ENCODE assay signal across 32 cellular contexts in genomic region chr2:227565080-227565479, GRCh38. TPM values are rescaled to one million over a fixed set of nuclear protein-coding genes. Genes with fewer than 3 reads are reported as not detected.
"Had no signal": no experiment of that assay in that cellular context is flagged by ENCODE, and none has a peak within 500 bp of the region (broad histone marks: within the 10 kb centered on the region; RNA-seq: fewer than 3 reads in every experiment).

No MANE protein-coding gene starts in this region.

- H3K27me3 ChIP-seq: ascending aorta, cardiac muscle cell, gastrocnemius medialis, tibial nerve had no signal

- DNase-seq: activated B cell treated with CpG ODN at 0.5 μM for 24 hours; activated CD4-positive, alpha-beta T cell treated with anti-CD3 and anti-CD28 coated beads, Interleukin-2, amount 50 U/mL, for 1 hour; activated CD8-positive, alpha-beta T cell treated with anti-CD3 and anti-CD28 coated beads for 36 hours; activated effector memory CD4-positive, alpha-beta T cell treated with Interleukin-2 at 50 U/mL for 16 hours; activated naive CD4-positive, alpha-beta T cell treated with anti-CD3 and anti-CD28 coated beads for 36 hours; cortex of kidney; effector memory CD8-positive, alpha-beta T cell; erythroblast; gastrocnemius medialis; glutamatergic neuron; left colon; mammary epithelial cell; naive thymus-derived CD4-positive, alpha-beta T cell; nucleus accumbens; psoas muscle; stimulated activated CD4-positive, alpha-beta T cell treated with anti-CD3 and anti-CD28 coated beads, Interleukin-15, amount 100 ng/mL, for 24 hours; stimulated activated CD4-positive, alpha-beta T cell treated with anti-CD3 and anti-CD28 coated beads, Interleukin-2, amount 100 ng/mL, for 24 hours; stimulated activated naive CD4-positive, alpha-beta T cell treated with Interleukin-2 at 50 U/mL for 16 hours; T-cell had no signal

- H3K36me3 Mint-ChIP-seq: brain had no signal

- H3K36me3 ChIP-seq: ascending aorta, gastrocnemius medialis, tibial nerve had no signal

- ATAC-seq: activated CD8-positive, alpha-beta T cell treated with anti-CD3 and anti-CD28 coated beads for 36 hours; effector memory CD8-positive, alpha-beta T cell; gastrocnemius medialis; left colon; naive thymus-derived CD4-positive, alpha-beta T cell; psoas muscle; T-cell had no signal

- H3K9me3 Mint-ChIP-seq: activated B cell treated with CpG ODN at 0.5 μM for 24 hours; activated CD8-positive, alpha-beta T cell treated with anti-CD3 and anti-CD28 coated beads for 36 hours; activated naive CD4-positive, alpha-beta T cell treated with anti-CD3 and anti-CD28 coated beads for 36 hours; brain; effector memory CD8-positive, alpha-beta T cell; mesothelial cell of epicardium; naive thymus-derived CD4-positive, alpha-beta T cell; neural crest cell; T-cell; T-helper 2 cell treated with Interferon-gamma antibody and Interleukin-4, amounts not matched to agents 5 μg/mL and 100 μg/mL, for 36 hours had no signal

- H3K27ac Mint-ChIP-seq: activated B cell treated with CpG ODN at 0.5 μM for 24 hours; activated CD8-positive, alpha-beta T cell treated with anti-CD3 and anti-CD28 coated beads for 36 hours; activated naive CD4-positive, alpha-beta T cell treated with anti-CD3 and anti-CD28 coated beads for 36 hours; brain; mesothelial cell of epicardium; T-helper 2 cell treated with Interferon-gamma antibody and Interleukin-4, amounts not matched to agents 5 μg/mL and 100 μg/mL, for 36 hours had no signal

- H3K27me3 Mint-ChIP-seq: activated B cell treated with CpG ODN at 0.5 μM for 24 hours; activated CD8-positive, alpha-beta T cell treated with anti-CD3 and anti-CD28 coated beads for 36 hours; brain; effector memory CD8-positive, alpha-beta T cell; naive thymus-derived CD4-positive, alpha-beta T cell; T-cell had no signal

- H3K4me1 Mint-ChIP-seq: activated B cell treated with CpG ODN at 0.5 μM for 24 hours, brain, mesothelial cell of epicardium, neural crest cell, T-cell had no signal

- H3K27ac ChIP-seq: ascending aorta, cardiac muscle cell, gastrocnemius medialis, parathyroid adenoma, psoas muscle, tibial nerve had no signal

- FAIRE-seq: keratinocyte had no signal

- H3K4me1 ChIP-seq: ascending aorta, gastrocnemius medialis, parathyroid adenoma, psoas muscle, tibial nerve had no signal

- H3K4me3 Mint-ChIP-seq: activated B cell treated with CpG ODN at 0.5 μM for 24 hours; activated CD8-positive, alpha-beta T cell treated with anti-CD3 and anti-CD28 coated beads for 36 hours; activated naive CD4-positive, alpha-beta T cell treated with anti-CD3 and anti-CD28 coated beads for 36 hours; brain; effector memory CD8-positive, alpha-beta T cell; mesothelial cell of epicardium; naive thymus-derived CD4-positive, alpha-beta T cell; neural crest cell; T-cell; T-helper 2 cell treated with Interferon-gamma antibody and Interleukin-4, amounts not matched to agents 5 μg/mL and 100 μg/mL, for 36 hours had no signal

- H3K9me3 ChIP-seq: ascending aorta, gastrocnemius medialis, psoas muscle, tibial nerve had no signal

- H3K4me3 ChIP-seq: ascending aorta, cardiac muscle cell, gastrocnemius medialis, psoas muscle, tibial nerve had no signal

RNA-seq across cellular contexts. Expression of gene SCYGR2, which starts 33.6 kb away (rescaled TPM):
- total RNA-seq: activated B cell treated with CpG ODN at 0.5 μM for 24 hours; activated CD8-positive, alpha-beta T cell treated with anti-CD3 and anti-CD28 coated beads for 36 hours; activated naive CD4-positive, alpha-beta T cell treated with anti-CD3 and anti-CD28 coated beads for 36 hours; ascending aorta; cardiac muscle cell; chondrocyte; gastrocnemius medialis; left colon; liver; mammary epithelial cell; mesothelial cell of epicardium; naive thymus-derived CD4-positive, alpha-beta T cell; neural crest cell; psoas muscle; T-cell; temporal lobe; tibial nerve; urinary bladder had no signal
- polyA plus RNA-seq: cardiac muscle cell; keratinocyte; liver; mammary epithelial cell; naive thymus-derived CD4-positive, alpha-beta T cell; psoas muscle; urinary bladder had no signal

RNA-seq across cellular contexts. Expression of gene SCYGR3, which starts 49.6 kb away (rescaled TPM):
- total RNA-seq: activated B cell treated with CpG ODN at 0.5 μM for 24 hours; activated CD8-positive, alpha-beta T cell treated with anti-CD3 and anti-CD28 coated beads for 36 hours; activated naive CD4-positive, alpha-beta T cell treated with anti-CD3 and anti-CD28 coated beads for 36 hours; ascending aorta; cardiac muscle cell; chondrocyte; gastrocnemius medialis; left colon; liver; mammary epithelial cell; mesothelial cell of epicardium; naive thymus-derived CD4-positive, alpha-beta T cell; neural crest cell; psoas muscle; T-cell; temporal lobe; tibial nerve; urinary bladder had no signal
- polyA plus RNA-seq: cardiac muscle cell; keratinocyte; liver; mammary epithelial cell; naive thymus-derived CD4-positive, alpha-beta T cell; psoas muscle; urinary bladder had no signal

RNA-seq across cellular contexts. Expression of gene SCYGR4, which starts 52.2 kb away (rescaled TPM):
- total RNA-seq: activated B cell treated with CpG ODN at 0.5 μM for 24 hours; activated CD8-positive, alpha-beta T cell treated with anti-CD3 and anti-CD28 coated beads for 36 hours; activated naive CD4-positive, alpha-beta T cell treated with anti-CD3 and anti-CD28 coated beads for 36 hours; ascending aorta; cardiac muscle cell; chondrocyte; gastrocnemius medialis; left colon; liver; mammary epithelial cell; mesothelial cell of epicardium; naive thymus-derived CD4-positive, alpha-beta T cell; neural crest cell; psoas muscle; T-cell; temporal lobe; tibial nerve; urinary bladder had no signal
- polyA plus RNA-seq: cardiac muscle cell; keratinocyte; liver; mammary epithelial cell; naive thymus-derived CD4-positive, alpha-beta T cell; psoas muscle; urinary bladder had no signal
